Comparison of ENCODE assay signal across 8 cellular contexts in the genomic region with DNA sequence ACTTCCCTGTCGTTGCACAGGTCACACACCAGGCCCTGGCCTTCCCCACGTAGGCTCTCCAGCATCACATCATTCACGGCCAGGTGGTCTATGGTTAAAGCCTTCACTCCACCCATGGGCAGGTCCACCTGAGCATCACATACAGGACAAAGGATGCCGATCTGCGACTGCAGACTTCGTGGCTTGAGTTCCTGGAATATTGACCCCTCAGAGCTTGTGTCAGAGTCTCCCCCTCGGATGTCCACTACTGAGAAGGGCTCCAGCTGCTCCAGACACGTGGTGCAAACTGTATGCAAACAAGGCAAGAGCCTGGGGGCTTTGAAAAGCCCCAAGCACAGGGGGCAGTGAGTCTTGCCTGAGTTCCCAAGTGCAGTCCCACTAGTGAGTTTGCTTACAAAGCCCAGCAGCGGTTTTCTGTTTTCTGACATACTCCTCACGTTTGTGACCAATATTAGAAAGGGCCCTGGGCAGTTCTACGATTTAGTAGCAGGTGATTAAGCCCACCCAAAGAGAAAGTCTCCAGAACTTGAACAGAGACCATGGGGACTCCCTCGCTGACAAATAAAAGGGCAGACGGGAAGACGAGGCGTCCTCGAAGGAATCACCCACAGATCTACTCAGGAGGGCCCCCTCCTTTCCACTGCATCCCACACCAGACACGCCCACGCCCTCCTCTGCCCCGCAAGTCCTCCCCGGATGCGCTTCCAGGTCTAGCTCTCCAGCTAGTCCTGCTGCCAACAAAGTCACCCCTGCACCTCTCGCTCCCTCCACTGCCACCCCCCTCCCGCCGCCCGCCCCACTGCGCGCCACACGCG. TPM values are rescaled to one million over a fixed set of nuclear protein-coding genes. Genes with fewer than 3 reads are reported as not detected.
DNase-seq lines count a peak whose midpoint lies in the region; ATAC-seq and TF ChIP-seq lines count a peak whose summit lies in the region.

No MANE protein-coding gene starts in this region.

- TF ChIP-seq CTCF in heart right ventricle (IDR thresholded peaks at IDR 0.05): no peak
- no peak for TF ChIP-seq CTCF in GM10248 (IDR thresholded peaks at IDR 0.05; ENCODE audit: control extremely low read depth, extremely low read depth, low read depth, missing control alignments)

- peak overlapping the region; percentile 98 for H3K9ac ChIP-seq in ES-I3 (ENCODE audit: low read depth, low read length)

- peak overlapping the region; percentile 80 to 97 (median 93) for H3K27ac ChIP-seq in heart right ventricle

- H3K4me3 ChIP-seq in heart right ventricle: peak overlapping the region; percentile 46 to 89 (median 72)

- H3K27ac Mint-ChIP-seq in activated T-cell treated with anti-CD3 and anti-CD28 coated beads, Interleukin-2, amount 50 U/mL, for 24 hours: peak overlapping the region; percentile 42

- H3K36me3 ChIP-seq in ES-I3 (ENCODE audit: insufficient read depth, low read length) (no peaks in the 10 kb centered on the region), heart right ventricle (peaks cover 0 to 10% (median 0%) of the 10 kb centered on the region in 9 donors)

- peaks cover 13% of the 10 kb centered on the region for H3K27me3 Mint-ChIP-seq in activated T-cell treated with anti-CD3 and anti-CD28 coated beads, Interleukin-2, amount 50 U/mL, for 24 hours

- H3K4me1 Mint-ChIP-seq in activated T-cell treated with anti-CD3 and anti-CD28 coated beads, Interleukin-2, amount 50 U/mL, for 24 hours (ENCODE audit: low read depth): peaks cover 13% of the 10 kb centered on the region

- H3K4me1 ChIP-seq in ES-I3 (ENCODE audit: insufficient read depth, low read length): peaks cover 4% of the 10 kb centered on the region; the same call in 1 of the 2 replicates
- H3K4me1 ChIP-seq in heart right ventricle: peaks cover 0 to 43% (median 25%) of the 10 kb centered on the region in 9 donors

- H3K27me3 ChIP-seq in heart right ventricle: no peaks in the 10 kb centered on the region

- intact Hi-C loops in heart right ventricle (cut with DNase I): loop anchor here in 9 of 10 donors (5.0 to 10.0 kb wide), 9 partner anchors 46 to 549 kb away; a partner anchor contains a TSS

- H3K36me3 Mint-ChIP-seq in activated T-cell treated with anti-CD3 and anti-CD28 coated beads, Interleukin-2, amount 50 U/mL, for 24 hours (ENCODE audit: low read depth): no peaks in the 10 kb centered on the region

- CTCF ChIA-PET in GM10248 (lab: Yijun Ruan, JAX): interaction anchor here (0.6 to 4.1 kb wide), 7 partner anchors 8 to 57 kb away, joined by 3 to 18 read pairs (median 4); no protein-coding TSS in a partner anchor

- ATAC-seq in HG03159 (IDR thresholded peaks at IDR 0.05; ENCODE audit: unreplicated experiment) (peak; percentile 10), heart right ventricle (peak; percentile 18 to 73 (median 35))

- H3K4me3 Mint-ChIP-seq in activated T-cell treated with anti-CD3 and anti-CD28 coated beads, Interleukin-2, amount 50 U/mL, for 24 hours: peak overlapping the region; percentile 77

- no peaks in the 10 kb centered on the region for H3K9me3 Mint-ChIP-seq in activated T-cell treated with anti-CD3 and anti-CD28 coated beads, Interleukin-2, amount 50 U/mL, for 24 hours

- no peak for DNase-seq in activated T-cell treated with anti-CD3 and anti-CD28 coated beads, Interleukin-2, amount 50 U/mL, for 24 hours
- DNase-seq in heart right ventricle: no peak
- DNase-seq in renal cortical epithelial cell (ENCODE audit: low read depth): peak; percentile 13
- DNase-seq in NCI-H1092 (lab: John Stamatoyannopoulos, UW): no peak
- no peak for DNase-seq in MV-4-11 (lab: John Stamatoyannopoulos, UW)
- DNase-seq in GM10248 (ENCODE audit: extremely low spot score): no peak

- POLR2A ChIA-PET in GM10248 (lab: Yijun Ruan, JAX): no interaction called here

- H3K9me3 ChIP-seq in ES-I3 (ENCODE audit: control insufficient read depth, insufficient read depth, low read length): no peaks in the 10 kb centered on the region
- H3K9me3 ChIP-seq in heart right ventricle: no peaks in the 10 kb centered on the region

- 11 to 12% methylated on average over 29 of the region's 29 CpGs for WGBS in heart right ventricle, 2 donors

RNA-seq across cellular contexts. Expression of a gene that starts 0.6 kb away (rescaled TPM):
- total RNA-seq in heart right ventricle (10 to 100 TPM in 8 of 10 donors, 1 to 10 TPM in 2; 7.5 to 21.6 (median 14.7) TPM), renal cortical epithelial cell (1.2 and 7.1 TPM in 2 replicates)
- polyA plus RNA-seq in heart right ventricle: 10 to 100 TPM in 1 of 2 donors, 1 to 10 TPM in 1; 1.3 to 21.1 TPM
